Comparison of ENCODE assay signal across 17 cellular contexts in the genomic region with DNA sequence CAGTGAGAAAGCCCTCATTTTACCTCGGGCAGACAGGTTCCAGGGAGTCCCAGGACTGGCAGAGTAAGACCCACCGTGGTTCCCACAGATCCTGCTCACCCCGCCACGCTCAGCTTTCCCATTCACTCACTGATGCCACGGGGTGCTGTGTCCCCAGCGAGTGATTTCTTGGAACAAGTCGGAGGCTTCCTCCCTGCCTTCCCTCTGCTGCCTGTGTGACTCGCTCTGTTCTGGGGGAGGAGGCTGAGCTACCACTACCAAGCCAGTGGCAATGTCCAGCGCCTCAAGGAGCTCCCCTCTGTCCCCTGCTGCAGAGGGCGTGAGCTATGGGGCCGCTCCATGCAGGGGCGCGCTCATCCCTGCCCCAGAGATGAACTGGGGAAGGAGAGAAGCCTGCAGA. TPM values are rescaled to one million over a fixed set of nuclear protein-coding genes. Genes with fewer than 3 reads are reported as not detected.
DNase-seq lines count a peak whose midpoint lies in the region; ATAC-seq and TF ChIP-seq lines count a peak whose summit lies in the region.
"Had no signal": no experiment of that assay in that cellular context is flagged by ENCODE, and none has a peak within 500 bp of the region (broad histone marks: within the 10 kb centered on the region; RNA-seq: fewer than 3 reads in every experiment).

No MANE protein-coding gene starts in this region.

- peaks cover 1% of the 10 kb centered on the region for H3K36me3 Mint-ChIP-seq in natural killer cell treated with Interleukin-12 subunit alpha and Interleukin-12 subunit beta and Interleukin-15 and Interleukin-18, amount 100 ng/mL, for 72 hours
- H3K36me3 Mint-ChIP-seq in natural killer cell, result no peaks in the 10 kb centered on the region

- H3K4me3 ChIP-seq in WERI-Rb-1 (ENCODE audit: low read depth, low read length), result no peak overlapping the region
- H3K4me3 ChIP-seq: GM12878 had no signal

- no peaks in the 10 kb centered on the region for H3K27me3 Mint-ChIP-seq in natural killer cell treated with Interleukin-12 subunit alpha and Interleukin-12 subunit beta and Interleukin-15 and Interleukin-18, amount 100 ng/mL, for 72 hours
- H3K27me3 Mint-ChIP-seq in natural killer cell (ENCODE audit: low read depth in 2 of 2), result no peaks in the 10 kb centered on the region

- peak; percentile 56 for DNase-seq in natural killer cell treated with Interleukin-12 subunit alpha and Interleukin-12 subunit beta and Interleukin-15 and Interleukin-18, amount 100 ng/mL, for 72 hours (ENCODE audit: low spot score)
- DNase-seq in natural killer cell, result no peak
- DNase-seq in left colon, result peak in 1 of 2 donors; percentile 23
- peak; percentile 35 for DNase-seq in posterior vena cava (ENCODE audit: low spot score)
- DNase-seq in epidermal melanocyte (ENCODE audit: insufficient read length, low spot score), result no peak
- no peak for DNase-seq in WERI-Rb-1
- DNase-seq: AML-193; Calu3; NCI-H1092; NCI-H2227 treated with DMSO at 0.1 percent for 48 hours; NCI-H526; NK-92 treated with Interleukin-12 subunit alpha and Interleukin-12 subunit beta, amount 100 ng/mL, for 24 hours; OCI-M1; RPMI8226 had no signal

- intact Hi-C loops in natural killer cell (cut with micrococcal nuclease) (no loop called here), left colon (cut with DNase I, micrococcal nuclease) (no loop called here), posterior vena cava (cut with DNase I) (no loop called here)

- H3K4me3 Mint-ChIP-seq in natural killer cell treated with Interleukin-12 subunit alpha and Interleukin-12 subunit beta and Interleukin-15 and Interleukin-18, amount 100 ng/mL, for 72 hours, result no peak overlapping the region
- no peak overlapping the region for H3K4me3 Mint-ChIP-seq in natural killer cell

- TF ChIP-seq CTCF in natural killer cell (IDR thresholded peaks at IDR 0.05) (no peak), WERI-Rb-1 (IDR thresholded peaks at IDR 0.05; ENCODE audit: low read depth, low read length) (no peak)

- H3K4me1 Mint-ChIP-seq in natural killer cell treated with Interleukin-12 subunit alpha and Interleukin-12 subunit beta and Interleukin-15 and Interleukin-18, amount 100 ng/mL, for 72 hours (ENCODE audit: low read depth in 2 of 2), result peaks cover 1 to 17% of the 10 kb centered on the region in 2 donors
- no peaks in the 10 kb centered on the region for H3K4me1 Mint-ChIP-seq in natural killer cell

- H3K27ac ChIP-seq in WERI-Rb-1, result no peak overlapping the region

- H3K36me3 ChIP-seq in WERI-Rb-1, result no peaks in the 10 kb centered on the region

- H3K9me3 ChIP-seq in WERI-Rb-1 (ENCODE audit: severe bottlenecking), result no peaks in the 10 kb centered on the region

- H3K27ac Mint-ChIP-seq in natural killer cell treated with Interleukin-12 subunit alpha and Interleukin-12 subunit beta and Interleukin-15 and Interleukin-18, amount 100 ng/mL, for 72 hours, result no peak overlapping the region
- no peak overlapping the region for H3K27ac Mint-ChIP-seq in natural killer cell

- H3K27me3 ChIP-seq in WERI-Rb-1 (ENCODE audit: insufficient read depth, low read depth, severe bottlenecking), result peaks cover 22% of the 10 kb centered on the region

- ATAC-seq in natural killer cell treated with Interleukin-12 subunit alpha and Interleukin-12 subunit beta and Interleukin-15 and Interleukin-18, amount 100 ng/mL, for 72 hours, result no peak
- ATAC-seq in natural killer cell (no peak), left colon (peak; percentile 11), GM18868 (IDR thresholded peaks at IDR 0.05; ENCODE audit: unreplicated experiment) (no peak)
- ATAC-seq: GM12878 had no signal

- H3K9me3 Mint-ChIP-seq in natural killer cell treated with Interleukin-12 subunit alpha and Interleukin-12 subunit beta and Interleukin-15 and Interleukin-18, amount 100 ng/mL, for 72 hours, result no peaks in the 10 kb centered on the region
- H3K9me3 Mint-ChIP-seq in natural killer cell, result no peaks in the 10 kb centered on the region

RNA-seq across cellular contexts. Expression of a gene that starts 12.6 kb away (rescaled TPM):
- 100 to 1,000 TPM in 1 of 2 donors, 10 to 100 TPM in 1; 56.7 to 125 TPM for total RNA-seq in natural killer cell treated with Interleukin-12 subunit alpha and Interleukin-12 subunit beta and Interleukin-15 and Interleukin-18, amount 100 ng/mL, for 72 hours
- total RNA-seq in natural killer cell (10 to 100 TPM; 10.7 to 11.8 (median 11.3) TPM), left colon (10 to 100 TPM; 15.4 to 19.6 TPM), posterior vena cava (10 to 100 TPM; 16.9 to 20.9 TPM)
- total RNA-seq: G401 had no signal

Comparison
In these comparisons a context has a peak if more than half of its experiments do, and no peak if none do; other contexts are left out.
1. DNase-seq: peak in natural killer cell treated with Interleukin-12 subunit alpha and Interleukin-12 subunit beta and Interleukin-15 and Interleukin-18, amount 100 ng/mL, for 72 hours (single experiment) and posterior vena cava (single experiment); none in natural killer cell (single experiment), epidermal melanocyte (single experiment) and WERI-Rb-1 (single experiment).